10 cellular contexts compared by ENCODE assay signal in the genomic region with DNA sequence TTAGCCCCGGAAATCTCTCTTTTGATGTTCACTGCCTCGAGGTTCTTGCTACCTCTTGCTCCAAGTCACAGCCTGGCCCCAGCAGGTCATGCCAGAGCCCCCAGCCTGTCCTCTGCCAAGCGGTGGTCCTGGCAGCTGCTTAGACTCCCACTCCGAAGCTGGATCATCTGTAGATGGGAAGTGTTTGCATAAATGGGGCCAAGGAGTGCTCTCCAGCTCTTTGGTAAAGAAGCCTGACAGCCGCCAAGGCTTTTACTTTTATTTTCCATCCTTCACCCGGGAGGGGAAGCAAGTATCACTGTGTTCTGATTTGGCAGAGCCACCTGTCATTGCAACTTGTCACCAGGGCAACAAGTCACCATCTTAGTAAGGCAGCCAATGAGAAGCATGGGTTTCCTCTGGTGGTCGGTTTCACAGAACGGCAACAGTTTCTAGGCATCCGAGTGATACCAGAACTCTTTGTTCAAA. TPM values are rescaled to one million over a fixed set of nuclear protein-coding genes. Genes with fewer than 3 reads are reported as not detected.
DNase-seq lines count a peak whose midpoint lies in the region; ATAC-seq and TF ChIP-seq lines count a peak whose summit lies in the region.
"Had no signal": no experiment of that assay in that cellular context is flagged by ENCODE, and none has a peak within 500 bp of the region (broad histone marks: within the 10 kb centered on the region; RNA-seq: fewer than 3 reads in every experiment).

No MANE protein-coding gene starts in this region.

- POLR2A ChIA-PET in activated CD8-positive, alpha-beta T cell treated with anti-CD3 and anti-CD28 coated beads, Interleukin-2, amount 10 ng/mL, durations not matched to agents 7 days and 5 days (lab: Charles Lee) = interaction anchor here (1.2 to 1.3 kb wide), 3 partner anchors 11 to 29 kb away, joined by 3 to 5 read pairs (median 4); partner anchors contain the start of genes PET100, RETN and XAB2

- H3K9me3 Mint-ChIP-seq in activated CD8-positive, alpha-beta T cell treated with anti-CD3 and anti-CD28 coated beads, Interleukin-2, amount 10 ng/mL, durations not matched to agents 7 days and 5 days (ENCODE audit: insufficient read depth) = no peaks in the 10 kb centered on the region

- CTCF ChIA-PET in activated CD8-positive, alpha-beta T cell treated with anti-CD3 and anti-CD28 coated beads, Interleukin-2, amount 10 ng/mL, durations not matched to agents 7 days and 5 days (lab: Charles Lee) = interaction anchor here (0.9 to 11.0 kb wide), 5 partner anchors 16 to 211 kb away, joined by 3 to 100 read pairs (median 4); partner anchors contain the start of gene TRAPPC5

- peaks cover 25% of the 10 kb centered on the region for H3K4me1 Mint-ChIP-seq in activated CD8-positive, alpha-beta T cell treated with anti-CD3 and anti-CD28 coated beads, Interleukin-2, amount 10 ng/mL, durations not matched to agents 7 days and 5 days (ENCODE audit: low read depth)

- no peaks in the 10 kb centered on the region for H3K36me3 Mint-ChIP-seq in activated CD8-positive, alpha-beta T cell treated with anti-CD3 and anti-CD28 coated beads, Interleukin-2, amount 10 ng/mL, durations not matched to agents 7 days and 5 days (ENCODE audit: low read depth)

- no peak for TF ChIP-seq CTCF in foreskin fibroblast (IDR thresholded peaks at IDR 0.05; ENCODE audit: low read depth, low read length)

- DNase-seq in NOMO-1 treated with DMSO at 0.1 percent for 48 hours (lab: John Stamatoyannopoulos, UW; ENCODE audit: unreplicated experiment) = peak; percentile 45
- no peak for DNase-seq in NOMO-1 treated with dmso at 0.1 percent for 144 hours (lab: John Stamatoyannopoulos, UW; ENCODE audit: unreplicated experiment)
- DNase-seq in activated CD8-positive, alpha-beta T cell treated with anti-CD3 and anti-CD28 coated beads, Interleukin-2, amount 10 ng/mL, durations not matched to agents 7 days and 5 days = peak; percentile 77
- peak; percentile 7 for DNase-seq in occipital lobe (lab: John Stamatoyannopoulos, UW)
- DNase-seq in foreskin fibroblast = no peak

- ATAC-seq in HG03175 (IDR thresholded peaks at IDR 0.05; ENCODE audit: unreplicated experiment) (peak; percentile 60), GM19324 (IDR thresholded peaks at IDR 0.05; ENCODE audit: low FRiP score, unreplicated experiment) (no peak), GM18858 (IDR thresholded peaks at IDR 0.05; ENCODE audit: unreplicated experiment) (no peak)
- peak; percentile 94 for ATAC-seq in activated CD8-positive, alpha-beta T cell treated with anti-CD3 and anti-CD28 coated beads, Interleukin-2, amount 10 ng/mL, durations not matched to agents 7 days and 5 days

- H3K4me3 Mint-ChIP-seq in activated CD8-positive, alpha-beta T cell treated with anti-CD3 and anti-CD28 coated beads, Interleukin-2, amount 10 ng/mL, durations not matched to agents 7 days and 5 days = peak overlapping the region; percentile 68

- H3K27me3 Mint-ChIP-seq in activated CD8-positive, alpha-beta T cell treated with anti-CD3 and anti-CD28 coated beads, Interleukin-2, amount 10 ng/mL, durations not matched to agents 7 days and 5 days (ENCODE audit: low read depth) = peaks cover 2% of the 10 kb centered on the region

- peak overlapping the region; percentile 86 for H3K27ac Mint-ChIP-seq in activated CD8-positive, alpha-beta T cell treated with anti-CD3 and anti-CD28 coated beads, Interleukin-2, amount 10 ng/mL, durations not matched to agents 7 days and 5 days

- no peak overlapping the region for H3K4me3 ChIP-seq in foreskin fibroblast (ENCODE audit: low read depth in 1 of 2, low read length in 2 of 2)
- H3K4me3 ChIP-seq: SK-N-MC had no signal

RNA-seq across cellular contexts. Expression of gene RETN, which starts 10.6 kb away (rescaled TPM):
- 1 to 10 TPM; 2.2 to 3.0 TPM for total RNA-seq in activated CD8-positive, alpha-beta T cell treated with anti-CD3 and anti-CD28 coated beads, Interleukin-2, amount 10 ng/mL, durations not matched to agents 7 days and 5 days
- total RNA-seq in occipital lobe = 0.94 TPM
- total RNA-seq: fibroblast of villous mesenchyme had no signal

RNA-seq across cellular contexts. Expression of gene MCEMP1, which starts 18.6 kb away (rescaled TPM):
- total RNA-seq in activated CD8-positive, alpha-beta T cell treated with anti-CD3 and anti-CD28 coated beads, Interleukin-2, amount 10 ng/mL, durations not matched to agents 7 days and 5 days = not detected
- total RNA-seq in occipital lobe = 0.78 TPM
- total RNA-seq: fibroblast of villous mesenchyme had no signal

RNA-seq across cellular contexts. Expression of gene STXBP2, which starts 21.3 kb away (rescaled TPM):
- 100 to 1,000 TPM; 162 to 168 TPM for total RNA-seq in activated CD8-positive, alpha-beta T cell treated with anti-CD3 and anti-CD28 coated beads, Interleukin-2, amount 10 ng/mL, durations not matched to agents 7 days and 5 days
- total RNA-seq in occipital lobe = 3.0 TPM

RNA-seq across cellular contexts. Expression of gene TRAPPC5, which starts 22.4 kb away (rescaled TPM):
- total RNA-seq in activated CD8-positive, alpha-beta T cell treated with anti-CD3 and anti-CD28 coated beads, Interleukin-2, amount 10 ng/mL, durations not matched to agents 7 days and 5 days = 10 to 100 TPM; 92.8 to 95.1 TPM
- total RNA-seq in occipital lobe = 16.7 TPM

RNA-seq across cellular contexts. Expression of gene PCP2, which starts 24.7 kb away (rescaled TPM):
- total RNA-seq in activated CD8-positive, alpha-beta T cell treated with anti-CD3 and anti-CD28 coated beads, Interleukin-2, amount 10 ng/mL, durations not matched to agents 7 days and 5 days = 1 to 10 TPM in 1 of 2 experiments, under 1 TPM in 1; 0.63 to 1.0 TPM
- not detected for total RNA-seq in occipital lobe

Comparison
In these comparisons a context has a peak if more than half of its experiments do, and no peak if none do; other contexts are left out.
1. DNase-seq: peak in NOMO-1 treated with DMSO at 0.1 percent for 48 hours (single experiment), activated CD8-positive, alpha-beta T cell treated with anti-CD3 and anti-CD28 coated beads, Interleukin-2, amount 10 ng/mL, durations not matched to agents 7 days and 5 days (single experiment) and occipital lobe (single experiment); none in NOMO-1 treated with dmso at 0.1 percent for 144 hours (single experiment) and foreskin fibroblast (0 of 2).
2. ATAC-seq: peak in HG03175 (single experiment) and activated CD8-positive, alpha-beta T cell treated with anti-CD3 and anti-CD28 coated beads, Interleukin-2, amount 10 ng/mL, durations not matched to agents 7 days and 5 days (single experiment); none in GM19324 (single experiment) and GM18858 (single experiment).
3. RNA of gene STXBP2, which starts 21.3 kb away (total RNA-seq): 162 to 168 TPM in activated CD8-positive, alpha-beta T cell treated with anti-CD3 and anti-CD28 coated beads, Interleukin-2, amount 10 ng/mL, durations not matched to agents 7 days and 5 days; 3.0 TPM in occipital lobe (single experiment); every median in the first group is over 10 times any median in the second.